Comparison of ENCODE assay signal across 4 cellular contexts in the genomic region with DNA sequence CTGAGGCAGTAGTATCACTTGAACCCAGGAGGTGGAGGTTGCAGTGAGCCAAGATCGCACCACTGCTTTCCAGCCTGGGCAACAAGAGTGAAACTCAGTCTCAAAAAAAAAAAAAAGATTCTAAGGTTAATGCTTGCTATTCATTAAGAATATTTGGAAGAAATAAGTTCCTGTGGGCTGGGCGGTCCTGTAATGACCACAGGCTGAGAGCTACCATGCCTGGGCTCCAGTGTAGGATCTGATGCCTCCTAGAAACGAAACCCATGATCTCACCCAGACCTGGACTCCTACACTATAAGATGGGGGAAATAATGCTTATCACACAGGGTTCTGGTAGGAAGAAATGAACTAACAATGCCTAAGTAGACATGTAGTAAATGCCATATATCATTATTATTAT. TPM values are rescaled to one million over a fixed set of nuclear protein-coding genes. Genes with fewer than 3 reads are reported as not detected.
"Had no signal": no experiment of that assay in that cellular context is flagged by ENCODE, and none has a peak within 500 bp of the region (broad histone marks: within the 10 kb centered on the region; RNA-seq: fewer than 3 reads in every experiment).

No MANE protein-coding gene starts in this region.

- ATAC-seq: GM12878 had no signal

- H3K4me3 ChIP-seq: GM12878 had no signal

- DNase-seq: GDM1, GF-D8 had no signal

RNA-seq across cellular contexts. Expression of a gene that starts 41.2 kb away (rescaled TPM):
- total RNA-seq: G401, GM12878 had no signal
- polyA plus RNA-seq: GM12878 had no signal
